In the genomic region with DNA sequence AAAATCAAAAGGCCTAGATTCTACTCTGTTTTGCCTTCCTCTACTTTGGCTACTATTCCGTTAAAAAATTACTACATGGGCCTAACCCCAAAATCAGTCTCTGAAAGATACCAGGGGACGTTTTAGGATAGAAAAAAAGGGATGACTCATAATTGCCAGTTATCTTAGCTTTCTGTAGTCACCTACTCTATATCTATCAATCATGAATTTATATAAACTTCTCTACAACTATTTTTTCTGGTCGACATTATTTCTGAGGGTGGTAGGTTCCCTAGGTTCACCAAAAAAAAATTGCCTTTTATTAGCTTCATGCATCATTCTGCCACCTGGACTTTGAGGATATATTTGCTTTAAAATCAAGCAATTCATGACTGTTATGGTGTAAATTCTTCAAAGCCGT, we compare ENCODE assay signal across 18 cellular contexts. TPM values are rescaled to one million over a fixed set of nuclear protein-coding genes. Genes with fewer than 3 reads are reported as not detected.
DNase-seq lines count a peak whose midpoint lies in the region; ATAC-seq lines count a peak whose summit lies in the region.
"Had no signal": no experiment of that assay in that cellular context is flagged by ENCODE, and none has a peak within 500 bp of the region (broad histone marks: within the 10 kb centered on the region; RNA-seq: fewer than 3 reads in every experiment).

No MANE protein-coding gene starts in this region.

- peak overlapping the region; percentile 69 for H3K4me3 Mint-ChIP-seq in activated naive CD4-positive, alpha-beta T cell treated with anti-CD3 and anti-CD28 coated beads, Interleukin-2, amount 50 U/mL, for 24 hours
- no peak overlapping the region for H3K4me3 Mint-ChIP-seq in effector memory CD8-positive, alpha-beta T cell
- H3K4me3 Mint-ChIP-seq in activated CD4-positive, alpha-beta memory T cell treated with anti-CD3 and anti-CD28 coated beads, Interleukin-2, amount 10 ng/mL, durations not matched to agents 7 days and 5 days = no peak overlapping the region
- H3K4me3 Mint-ChIP-seq: central memory CD8-positive, alpha-beta T cell; T-helper 1 cell treated with Interleukin-12 subunit alpha and Interleukin-12 subunit beta and Interleukin-4 antibody, amounts not matched to agents 30 μg/mL and 1 μg/mL, for 36 hours had no signal

- peak overlapping the region; percentile 66 for H3K27ac Mint-ChIP-seq in activated naive CD4-positive, alpha-beta T cell treated with anti-CD3 and anti-CD28 coated beads, Interleukin-2, amount 50 U/mL, for 24 hours
- peak overlapping the region; percentile 17 to 85 for H3K27ac Mint-ChIP-seq in effector memory CD8-positive, alpha-beta T cell
- no peak overlapping the region for H3K27ac Mint-ChIP-seq in activated CD4-positive, alpha-beta memory T cell treated with anti-CD3 and anti-CD28 coated beads, Interleukin-2, amount 10 ng/mL, durations not matched to agents 7 days and 5 days
- H3K27ac Mint-ChIP-seq: T-helper 1 cell treated with Interleukin-12 subunit alpha and Interleukin-12 subunit beta and Interleukin-4 antibody, amounts not matched to agents 30 μg/mL and 1 μg/mL, for 36 hours had no signal

- CTCF ChIA-PET in activated CD4-positive, alpha-beta memory T cell treated with anti-CD3 and anti-CD28 coated beads, Interleukin-2, amount 10 ng/mL, durations not matched to agents 7 days and 5 days (lab: Charles Lee) = no interaction called here

- ATAC-seq in effector memory CD8-positive, alpha-beta T cell (replicated peaks) = no peak
- peak; percentile 24 for ATAC-seq in stimulated activated naive CD8-positive, alpha-beta T cell treated with anti-CD3 and anti-CD28 coated beads, Interleukin-15, Interleukin-2, amounts not matched to agents 100 U/mL and 50 U/mL, for 24 hours

- peaks cover 70% of the 10 kb centered on the region for H3K4me1 Mint-ChIP-seq in activated naive CD4-positive, alpha-beta T cell treated with anti-CD3 and anti-CD28 coated beads, Interleukin-2, amount 50 U/mL, for 24 hours
- H3K4me1 Mint-ChIP-seq in effector memory CD8-positive, alpha-beta T cell (ENCODE audit: low read depth in 2 of 2) = peaks cover 35 to 56% of the 10 kb centered on the region in 2 donors
- peaks cover 33% of the 10 kb centered on the region for H3K4me1 Mint-ChIP-seq in activated CD4-positive, alpha-beta memory T cell treated with anti-CD3 and anti-CD28 coated beads, Interleukin-2, amount 10 ng/mL, durations not matched to agents 7 days and 5 days

- peaks cover 4% of the 10 kb centered on the region for H3K36me3 Mint-ChIP-seq in activated naive CD4-positive, alpha-beta T cell treated with anti-CD3 and anti-CD28 coated beads, Interleukin-2, amount 50 U/mL, for 24 hours
- peaks cover 2% of the 10 kb centered on the region for H3K36me3 Mint-ChIP-seq in effector memory CD8-positive, alpha-beta T cell (ENCODE audit: insufficient read depth)
- peaks cover 2% of the 10 kb centered on the region for H3K36me3 Mint-ChIP-seq in activated CD4-positive, alpha-beta memory T cell treated with anti-CD3 and anti-CD28 coated beads, Interleukin-2, amount 10 ng/mL, durations not matched to agents 7 days and 5 days (ENCODE audit: low read depth)

- H3K9me3 Mint-ChIP-seq in activated naive CD4-positive, alpha-beta T cell treated with anti-CD3 and anti-CD28 coated beads, Interleukin-2, amount 50 U/mL, for 24 hours = no peaks in the 10 kb centered on the region
- no peaks in the 10 kb centered on the region for H3K9me3 Mint-ChIP-seq in effector memory CD8-positive, alpha-beta T cell
- H3K9me3 Mint-ChIP-seq in activated CD4-positive, alpha-beta memory T cell treated with anti-CD3 and anti-CD28 coated beads, Interleukin-2, amount 10 ng/mL, durations not matched to agents 7 days and 5 days = no peaks in the 10 kb centered on the region
- H3K9me3 Mint-ChIP-seq: central memory CD8-positive, alpha-beta T cell; T-helper 1 cell treated with Interleukin-12 subunit alpha and Interleukin-12 subunit beta and Interleukin-4 antibody, amounts not matched to agents 30 μg/mL and 1 μg/mL, for 36 hours had no signal

- POLR2A ChIA-PET in activated CD4-positive, alpha-beta memory T cell treated with anti-CD3 and anti-CD28 coated beads, Interleukin-2, amount 10 ng/mL, durations not matched to agents 7 days and 5 days (lab: Charles Lee) = no interaction called here

- no peaks in the 10 kb centered on the region for H3K27me3 Mint-ChIP-seq in activated naive CD4-positive, alpha-beta T cell treated with anti-CD3 and anti-CD28 coated beads, Interleukin-2, amount 50 U/mL, for 24 hours
- H3K27me3 Mint-ChIP-seq in effector memory CD8-positive, alpha-beta T cell = no peaks in the 10 kb centered on the region
- no peaks in the 10 kb centered on the region for H3K27me3 Mint-ChIP-seq in activated CD4-positive, alpha-beta memory T cell treated with anti-CD3 and anti-CD28 coated beads, Interleukin-2, amount 10 ng/mL, durations not matched to agents 7 days and 5 days
- H3K27me3 Mint-ChIP-seq: central memory CD8-positive, alpha-beta T cell had no signal

- no peak for DNase-seq in activated naive CD4-positive, alpha-beta T cell treated with anti-CD3 and anti-CD28 coated beads, Interleukin-2, amount 50 U/mL, for 16 hours
- DNase-seq in NCI-H226 (peak; percentile 11), NCI-H82 (lab: John Stamatoyannopoulos, UW) (no peak), DMS153 (lab: John Stamatoyannopoulos, UW) (no peak)
- DNase-seq in effector memory CD8-positive, alpha-beta T cell = no peak
- no peak for DNase-seq in stimulated activated naive CD8-positive, alpha-beta T cell treated with anti-CD3 and anti-CD28 coated beads, Interleukin-15, Interleukin-2, amounts not matched to agents 100 U/mL and 50 U/mL, for 24 hours
- DNase-seq in activated CD4-positive, alpha-beta memory T cell treated with anti-CD3 and anti-CD28 coated beads, Interleukin-2, amount 10 ng/mL, durations not matched to agents 7 days and 5 days = no peak
- DNase-seq: activated CD4-positive, alpha-beta T cell treated with anti-CD3 and anti-CD28 coated beads for 4 hours; adrenal gland; effector CD8-positive, alpha-beta T cell; islet precursor cell; NCI-H187; NCI-H510A; SHP77; stimulated activated naive CD4-positive, alpha-beta T cell had no signal

RNA-seq across cellular contexts. Expression of gene RAF1, which starts 36.5 kb away (rescaled TPM):
- total RNA-seq in activated CD4-positive, alpha-beta memory T cell treated with anti-CD3 and anti-CD28 coated beads, Interleukin-2, amount 10 ng/mL, durations not matched to agents 7 days and 5 days = 10 to 100 TPM; 83.2 to 86.0 TPM
